ENCODE assay signal across 1 cellular context in the genomic region with DNA sequence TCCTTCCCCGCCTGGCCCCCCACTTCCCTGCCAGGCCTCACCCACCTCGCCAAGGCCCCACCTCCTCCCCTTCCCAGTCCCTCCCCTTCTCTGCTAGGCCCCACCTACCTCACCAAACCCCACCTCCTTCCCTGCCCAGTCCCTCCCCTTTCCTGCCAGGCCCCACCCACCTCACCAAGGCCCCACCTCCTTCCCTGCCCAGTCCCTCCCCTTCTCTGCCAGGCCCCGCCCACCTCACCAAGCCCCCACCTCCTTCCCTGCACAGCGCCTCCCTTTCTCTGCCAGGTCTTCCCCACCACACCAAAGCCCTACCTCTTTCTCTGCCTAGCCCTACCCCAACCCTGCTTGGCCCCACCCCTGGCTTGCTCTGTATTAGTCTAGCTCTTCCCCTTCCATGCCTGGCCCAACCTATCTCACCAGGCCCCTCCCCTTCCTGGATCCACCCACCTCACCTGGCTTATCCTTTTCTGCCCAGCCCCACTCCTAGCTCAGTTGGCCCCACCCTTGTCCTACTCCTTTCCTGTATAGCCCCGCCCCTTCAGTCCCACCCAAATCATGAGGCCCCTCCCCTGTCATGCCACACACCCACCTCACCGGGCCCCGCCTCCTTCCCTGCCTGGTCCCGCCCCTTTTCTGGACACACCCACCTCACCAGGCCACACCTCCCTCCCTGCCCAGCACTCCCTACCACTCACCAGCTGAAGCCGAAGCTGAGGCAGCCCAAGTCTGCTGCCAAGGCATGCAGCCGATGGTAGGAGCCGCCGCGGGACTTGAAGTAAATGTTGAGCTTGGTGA.
TF ChIP-seq lines count a peak whose summit lies in the region.

No MANE protein-coding gene starts in this region.

TF ChIP-seq in H1, 55 proteins besides CTCF, POLR2A, EP300 and RAD21:
- TF ChIP-seq SP4 (IDR thresholded peaks at IDR 0.05; ENCODE audit: low read length) (peak; percentile 54; the same call in 1 of the 2 replicates), CBX8 (IDR thresholded peaks at IDR 0.05; ENCODE audit: borderline replicate concordance, low read depth, low read length) (no peak)
- TF ChIP-seq, protein P1, sequence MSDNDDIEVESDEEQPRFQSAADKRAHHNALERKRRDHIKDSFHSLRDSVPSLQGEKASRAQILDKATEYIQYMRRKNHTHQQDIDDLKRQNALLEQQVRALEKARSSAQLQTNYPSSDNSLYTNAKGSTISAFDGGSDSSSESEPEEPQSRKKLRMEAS (IDR thresholded peaks at IDR 0.05): 0 out of 2 replicates have a peak, but pooled peaks have one; percentile 6
